In the genomic region with DNA sequence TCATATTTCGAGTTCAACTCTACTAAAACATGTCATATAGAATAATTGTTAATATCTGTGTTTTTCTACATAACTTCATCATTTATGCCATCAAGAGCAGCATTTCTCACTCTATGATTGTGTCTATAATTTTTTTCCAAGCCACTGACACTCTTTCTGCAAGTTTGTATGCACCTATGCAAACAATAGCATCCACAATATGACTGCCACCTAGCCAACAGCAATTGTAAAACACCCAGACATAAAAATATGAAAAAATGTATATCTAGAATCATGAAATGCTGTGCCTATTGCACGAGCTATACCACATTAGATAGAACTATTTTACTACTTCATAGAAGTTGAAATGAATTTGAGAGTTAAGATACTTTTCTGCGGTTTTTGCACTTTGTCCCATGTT, we compare ENCODE assay signal across 25 cellular contexts.
DNase-seq lines count a peak whose midpoint lies in the region; ATAC-seq, FAIRE-seq and TF ChIP-seq lines count a peak whose summit lies in the region.
"Had no signal": no experiment of that assay in that cellular context is flagged by ENCODE, and none has a peak within 500 bp of the region (broad histone marks: within the 10 kb centered on the region; RNA-seq: fewer than 3 reads in every experiment).

No MANE protein-coding gene starts in this region.

- H3K27me3 ChIP-seq in HepG2 (ENCODE audit: control insufficient read depth in 1 of 2, insufficient read depth in 2 of 2, low read length in 2 of 2) (no peaks in the 10 kb centered on the region), right lobe of liver (no peaks in the 10 kb centered on the region), SK-N-SH (ENCODE audit: insufficient read depth) (no peaks in the 10 kb centered on the region), endothelial cell of umbilical vein (ENCODE audit: control insufficient read depth in 2 of 2, insufficient read depth in 2 of 2, low read length in 2 of 2) (no peaks in the 10 kb centered on the region)
- H3K27me3 ChIP-seq: body of pancreas, colonic mucosa, suprapubic skin had no signal

- FAIRE-seq in HepG2 (lab: Jason Lieb, UNC) (no peak), endothelial cell of umbilical vein (lab: Jason Lieb, UNC) (no peak)
- FAIRE-seq: GM18507, keratinocyte, RCC 7860 had no signal

- TF ChIP-seq POLR2A in HepG2 (IDR thresholded peaks at IDR 0.05; ENCODE audit: insufficient read depth in 1 of 2, low read depth in 2 of 2, low read length in 2 of 2) (no peak), right lobe of liver (IDR thresholded peaks at IDR 0.05) (no peak), endothelial cell of umbilical vein (IDR thresholded peaks at IDR 0.05; ENCODE audit: low read depth, low read length) (no peak), erythroblast (IDR thresholded peaks at IDR 0.05; ENCODE audit: low read length) (no peak)

- CTCF ChIA-PET in HepG2 (lab: Yijun Ruan, JAX; ENCODE audit: low intra/inter-chr PET ratio, low total read pairs) = no interaction called here
- CTCF ChIA-PET in SK-N-SH (lab: Yijun Ruan, JAX) = interaction anchor here (1.0 to 1.2 kb wide), 2 partner anchors 14 to 288 kb away, joined by 4 to 6 read pairs; no protein-coding TSS in a partner anchor
- CTCF ChIA-PET in endothelial cell of umbilical vein (lab: Charles Lee) = interaction anchor here (0.8 to 2.0 kb wide), 8 partner anchors 8 to 309 kb away, joined by 3 to 8 read pairs (median 3); no protein-coding TSS in a partner anchor

- no peaks in the 10 kb centered on the region for H3K9me1 ChIP-seq in endothelial cell of umbilical vein (replicated peaks; ENCODE audit: control insufficient read depth, extremely low read depth, insufficient read depth, low read length)

- dilution Hi-C loops in endothelial cell of umbilical vein (cut with MboI; ENCODE audit: extremely low pct_ligation_motif_present, low sequenced_read_pairs) = no loop called here

- no TSS peak for BruUV-seq in HepG2 (replicated peaks; lab: Mats Ljungman, UMichigan)
- BruUV-seq in endothelial cell of umbilical vein (replicated peaks; lab: Mats Ljungman, UMichigan) = no TSS peak

- in situ Hi-C loops in HepG2 (cut with HindIII; ENCODE audit: extremely low pct_ligation_motif_present, low pct_unique_long_range_greater_than_20kb) = no loop called here

- H3K79me2 ChIP-seq in HepG2 (ENCODE audit: insufficient read depth, low read length) (no peaks in the 10 kb centered on the region), SK-N-SH (ENCODE audit: insufficient read depth) (no peaks in the 10 kb centered on the region), endothelial cell of umbilical vein (ENCODE audit: control insufficient read depth, insufficient read depth, low read length) (no peaks in the 10 kb centered on the region)

- no peak for TF ChIP-seq CTCF in HepG2 (CRISPR knock-in tag; IDR thresholded peaks at IDR 0.05)
- no peak for TF ChIP-seq CTCF in right lobe of liver (IDR thresholded peaks at IDR 0.05)
- peak; percentile 32 for TF ChIP-seq CTCF in SK-N-SH (IDR thresholded peaks at IDR 0.05)
- no peak for TF ChIP-seq CTCF in endothelial cell of umbilical vein (IDR thresholded peaks at IDR 0.05; ENCODE audit: extremely low read depth in 1 of 2, insufficient read depth in 1 of 2, low read depth in 1 of 2, low read length in 2 of 2)
- peak; percentile 38 for TF ChIP-seq CTCF in retinal pigment epithelial cell (conservative IDR thresholded peaks at IDR 0.05; ENCODE audit: low read depth, low read length)

- H3K9ac ChIP-seq in HepG2 (ENCODE audit: insufficient read depth, low read depth, low read length) = no peak overlapping the region
- no peak overlapping the region for H3K9ac ChIP-seq in SK-N-SH
- H3K9ac ChIP-seq in endothelial cell of umbilical vein (replicated peaks; ENCODE audit: extremely low read depth, insufficient read depth, low read length) = no peak overlapping the region

- TF ChIP-seq EP300 in HepG2 (IDR thresholded peaks at IDR 0.05; ENCODE audit: low read depth in 2 of 2, low read length in 2 of 2) = no peak
- no peak for TF ChIP-seq EP300 in HepG2 (CRISPR knock-in tag; IDR thresholded peaks at IDR 0.05; ENCODE audit: borderline replicate concordance)
- TF ChIP-seq EP300 in SK-N-SH (IDR thresholded peaks at IDR 0.05; ENCODE audit: borderline replicate concordance in 1 of 2, low read depth in 1 of 2, low read length in 1 of 2) = no peak

- H4K20me1 ChIP-seq in HepG2 (ENCODE audit: insufficient read depth, low read length) = no peaks in the 10 kb centered on the region
- no peaks in the 10 kb centered on the region for H4K20me1 ChIP-seq in SK-N-SH (ENCODE audit: insufficient read depth)
- no peaks in the 10 kb centered on the region for H4K20me1 ChIP-seq in endothelial cell of umbilical vein (replicated peaks; ENCODE audit: control insufficient read depth, extremely low read depth, insufficient read depth, low read length)

- H3K9me2 ChIP-seq in SK-N-SH = no peaks in the 10 kb centered on the region

- H3K27ac ChIP-seq in HepG2 (ENCODE audit: extremely low read length, insufficient read depth, low read length) = no peak overlapping the region
- no peak overlapping the region for H3K27ac ChIP-seq in right lobe of liver
- H3K27ac ChIP-seq in SK-N-SH (ENCODE audit: low read depth in 2 of 2, low read length in 1 of 2) = peak overlapping the region in 1 of 2 experiments; percentile 62; a peak in 1 of 4 replicates
- no peak overlapping the region for H3K27ac ChIP-seq in endothelial cell of umbilical vein (ENCODE audit: insufficient read depth, low read depth, low read length)
- H3K27ac ChIP-seq: body of pancreas, colonic mucosa, psoas muscle, suprapubic skin had no signal

- 33% methylated on average over 3 of the region's 3 CpGs for WGBS in HepG2 (ENCODE audit: low lambda C conversion rate)
- WGBS in right lobe of liver (ENCODE audit: insufficient coverage, low coverage, low lambda C conversion rate, missing lambda C conversion rate) = 64% methylated on average over 3 of the region's 3 CpGs
- 90% methylated on average over 3 of the region's 3 CpGs for WGBS in SK-N-SH (ENCODE audit: low lambda C conversion rate)

- H3K36me3 ChIP-seq in HepG2 (replicated peaks in 1 of 2; ENCODE audit: control insufficient read depth in 1 of 2, insufficient read depth in 2 of 2, low read length in 2 of 2) (no peaks in the 10 kb centered on the region), right lobe of liver (no peaks in the 10 kb centered on the region), SK-N-SH (replicated peaks in 1 of 2; ENCODE audit: control insufficient read depth in 1 of 2, insufficient read depth in 2 of 2, low read length in 1 of 2) (no peaks in the 10 kb centered on the region), endothelial cell of umbilical vein (ENCODE audit: control insufficient read depth in 2 of 2, extremely low read depth in 1 of 2, insufficient read depth in 2 of 2, low read length in 2 of 2) (no peaks in the 10 kb centered on the region)
- H3K36me3 ChIP-seq: colonic mucosa, suprapubic skin had no signal

- DNase-seq in HepG2 (ENCODE audit: low spot score) (no peak), right lobe of liver (no peak), SK-N-SH (no peak), endothelial cell of umbilical vein (ENCODE audit: low read depth, low spot score) (peak; percentile 23), retinal pigment epithelial cell (ENCODE audit: low read depth) (no peak), GM19240 (ENCODE audit: insufficient read length, low spot score) (no peak), erythroblast (lab: John Stamatoyannopoulos, UW) (no peak), NCI-H2196 treated with DMSO at 0.1 percent for 48 hours (lab: John Stamatoyannopoulos, UW; ENCODE audit: unreplicated experiment) (no peak)
- DNase-seq: ACHN; activated CD4-positive, alpha-beta T cell treated with anti-CD3 and anti-CD28 coated beads, Interleukin-2, amount 50 U/mL, for 4 hours; activated naive CD4-positive, alpha-beta T cell treated with Interleukin-2 at 50 U/mL for 16 hours; activated T-cell treated with anti-CD3 and anti-CD28 coated beads, Interleukin-2, amount 50 U/mL, for 72 hours; body of pancreas; colonic mucosa; naive B cell; NCI-H187 treated with DMSO at 0.1 percent for 48 hours; NK-92 treated with Interleukin-12 subunit alpha and Interleukin-12 subunit beta, amount 100 ng/mL, for 24 hours; psoas muscle; stimulated activated CD4-positive, alpha-beta T cell treated with anti-CD3 and anti-CD28 coated beads, Interleukin-15, amount 100 ng/mL, for 24 hours; stimulated activated naive CD4-positive, alpha-beta T cell; T-helper 1 cell had no signal

- H3K4me3 ChIP-seq in HepG2 (replicated peaks in 1 of 3; ENCODE audit: insufficient read depth in 1 of 3, low read depth in 2 of 3, low read length in 3 of 3) (no peak overlapping the region), right lobe of liver (no peak overlapping the region), SK-N-SH (ENCODE audit: low read depth in 2 of 2, low read length in 1 of 2) (no peak overlapping the region), endothelial cell of umbilical vein (replicated peaks in 1 of 3; ENCODE audit: insufficient read depth in 1 of 3, low read depth in 1 of 3, low read length in 3 of 3) (no peak overlapping the region), retinal pigment epithelial cell (ENCODE audit: low read length) (no peak overlapping the region)
- H3K4me3 ChIP-seq: body of pancreas, colonic mucosa, psoas muscle, suprapubic skin had no signal

- TF ChIP-seq RAD21 in HepG2 (CRISPR knock-in tag; IDR thresholded peaks at IDR 0.05) (no peak), SK-N-SH (IDR thresholded peaks at IDR 0.05; ENCODE audit: low read length) (peak; percentile 44; the same call in 1 of the 2 replicates)

- H3K9me3 ChIP-seq in HepG2 (ENCODE audit: low read length) (no peaks in the 10 kb centered on the region), right lobe of liver (no peaks in the 10 kb centered on the region), SK-N-SH (no peaks in the 10 kb centered on the region), endothelial cell of umbilical vein (replicated peaks; ENCODE audit: control insufficient read depth, insufficient read depth, low read length) (no peaks in the 10 kb centered on the region)
- H3K9me3 ChIP-seq: body of pancreas, colonic mucosa, psoas muscle, suprapubic skin had no signal

- no peak overlapping the region for H2AFZ ChIP-seq in HepG2 (ENCODE audit: low read length)
- H2AFZ ChIP-seq in SK-N-SH (ENCODE audit: low read depth) = no peak overlapping the region
- H2AFZ ChIP-seq in endothelial cell of umbilical vein (ENCODE audit: low read depth, low read length) = no peak overlapping the region

- no peak for ATAC-seq in HepG2
- ATAC-seq in right lobe of liver = no peak
- ATAC-seq: activated T-cell treated with anti-CD3 and anti-CD28 coated beads, Interleukin-2, amount 50 U/mL, for 72 hours; body of pancreas; psoas muscle had no signal

- H3F3A ChIP-seq in SK-N-SH (replicated peaks; ENCODE audit: insufficient read depth) = peaks cover 3% of the 10 kb centered on the region

- H3K4me2 ChIP-seq in HepG2 (ENCODE audit: low read depth, low read length) = no peak overlapping the region
- H3K4me2 ChIP-seq in SK-N-SH = no peak overlapping the region
- H3K4me2 ChIP-seq in endothelial cell of umbilical vein (ENCODE audit: insufficient read depth, low read length) = no peak overlapping the region

- POLR2A ChIA-PET in HepG2 (lab: Yijun Ruan, JAX) = no interaction called here
- POLR2A ChIA-PET in SK-N-SH (lab: Yijun Ruan, JAX) = no interaction called here
- POLR2A ChIA-PET in endothelial cell of umbilical vein (lab: Charles Lee) = no interaction called here

- H3K4me1 ChIP-seq in HepG2 (ENCODE audit: insufficient read depth, low read length) = peaks cover 15% of the 10 kb centered on the region
- peaks cover 0 to 10% (median 0%) of the 10 kb centered on the region in 4 donors for H3K4me1 ChIP-seq in right lobe of liver
- no peaks in the 10 kb centered on the region; a peak in 1 of 4 replicates for H3K4me1 ChIP-seq in SK-N-SH (ENCODE audit: control insufficient read depth in 1 of 2, insufficient read depth in 2 of 2, low read depth in 1 of 2, low read length in 1 of 2)
- no peaks in the 10 kb centered on the region for H3K4me1 ChIP-seq in endothelial cell of umbilical vein (ENCODE audit: control insufficient read depth, extremely low read depth, insufficient read depth, low read length)
- H3K4me1 ChIP-seq: colonic mucosa, psoas muscle, suprapubic skin had no signal

- intact Hi-C loops in HepG2 (cut with micrococcal nuclease; ENCODE audit: unreplicated experiment) = no loop called here
- intact Hi-C loops in right lobe of liver (cut with DNase I) = no loop called here
- intact Hi-C loops in endothelial cell of umbilical vein (cut with micrococcal nuclease) = no loop called here

Comparison
In these comparisons a context has a peak if more than half of its experiments do, and no peak if none do; other contexts are left out.
1. CTCF ChIP-seq: peak in SK-N-SH (single experiment) and retinal pigment epithelial cell (single experiment); none in HepG2 (single experiment), right lobe of liver (0 of 4) and endothelial cell of umbilical vein (0 of 2).